Comparison of ENCODE assay signal across 29 cellular contexts in the genomic region with DNA sequence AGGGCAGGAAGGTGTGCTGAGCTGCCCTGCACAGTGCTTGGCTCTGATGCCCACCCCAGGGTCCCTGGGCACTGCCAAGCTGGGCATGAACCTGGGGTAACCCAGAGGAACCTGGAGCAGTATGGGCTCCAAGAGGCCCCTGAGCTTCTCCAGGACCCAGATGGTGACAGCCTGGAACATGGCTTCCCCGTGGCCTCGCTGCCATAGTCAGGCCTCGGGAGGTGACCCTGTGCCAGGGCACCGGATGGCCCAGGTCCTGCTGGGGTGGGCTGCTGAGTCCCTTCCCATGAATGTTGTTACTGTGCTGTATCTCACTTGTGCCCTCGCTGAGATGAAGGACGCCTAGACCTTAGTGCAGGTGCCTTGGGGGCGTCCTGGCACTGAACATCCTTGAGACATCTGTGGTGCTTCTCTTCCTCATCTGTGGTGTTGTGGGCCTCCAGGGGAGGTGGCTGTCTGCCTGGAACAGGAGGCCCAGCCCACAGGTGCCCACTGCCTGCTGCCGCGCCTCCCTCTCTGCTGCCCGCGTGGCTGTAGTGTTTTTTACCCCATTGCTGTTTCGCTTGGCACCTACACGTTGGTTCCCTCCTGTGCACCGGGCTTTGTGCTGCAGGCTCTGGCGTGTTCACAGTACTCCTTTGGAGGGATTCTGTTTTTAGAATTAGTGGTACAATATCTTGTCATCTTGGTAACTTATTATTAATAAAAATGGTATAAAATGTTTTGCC.
"Had no signal": no experiment of that assay in that cellular context is flagged by ENCODE, and none has a peak within 500 bp of the region (broad histone marks: within the 10 kb centered on the region; RNA-seq: fewer than 3 reads in every experiment).

No MANE protein-coding gene starts in this region.

- H3K27ac ChIP-seq: PC-9 had no signal

- FAIRE-seq: bronchial epithelial cell, RCC 7860, TTC549 had no signal

- H3K4me2 ChIP-seq: PC-9 had no signal

- H3K4me1 Mint-ChIP-seq: activated CD4-positive, alpha-beta T cell treated with anti-CD3 and anti-CD28 coated beads, Interleukin-2, amount 10 ng/mL, durations not matched to agents 7 days and 5 days; activated naive CD4-positive, alpha-beta T cell treated with anti-CD3 and anti-CD28 coated beads, Interleukin-2, amount 10 ng/mL, durations not matched to agents 7 days and 5 days; activated naive CD8-positive, alpha-beta T cell treated with anti-CD3 and anti-CD28 coated beads, Interleukin-2, amount 50 U/mL, for 24 hours had no signal

- DNase-seq: activated CD4-positive, alpha-beta memory T cell treated with anti-CD3 and anti-CD28 coated beads for 36 hours; activated CD4-positive, alpha-beta T cell treated with anti-CD3 and anti-CD28 coated beads, Interleukin-2, amount 10 ng/mL, durations not matched to agents 7 days and 5 days; activated naive CD4-positive, alpha-beta T cell treated with anti-CD3 and anti-CD28 coated beads, Interleukin-2, amount 10 ng/mL, durations not matched to agents 7 days and 5 days; activated naive CD8-positive, alpha-beta T cell treated with anti-CD3 and anti-CD28 coated beads, Interleukin-2, amount 50 U/mL, for 24 hours; activated T-cell treated with anti-CD3 and anti-CD28 coated beads, Interleukin-2, amount 50 U/mL, for 1 hour; anterior cingulate cortex; KG1; NCI-H1092 treated with DMSO at 0.1 percent for 48 hours; NCI-H1417; NCI-H146; NCI-H187; NCI-H2029 treated with DMSO at 0.1 percent for 48 hours; NCI-H2107; NCI-H2171; NCI-H510A; NCI-H526; NCI-H748 treated with DMSO at 0.1 percent for 48 hours; NK-92 treated with Interleukin-12 subunit alpha and Interleukin-12 subunit beta, amount 100 ng/mL, for 24 hours; PC-9; Right ventricle myocardium superior; SW 1271 had no signal

- H3K27me3 Mint-ChIP-seq: activated CD4-positive, alpha-beta memory T cell treated with anti-CD3 and anti-CD28 coated beads for 36 hours; activated CD4-positive, alpha-beta T cell treated with anti-CD3 and anti-CD28 coated beads, Interleukin-2, amount 10 ng/mL, durations not matched to agents 7 days and 5 days; activated naive CD4-positive, alpha-beta T cell treated with anti-CD3 and anti-CD28 coated beads, Interleukin-2, amount 10 ng/mL, durations not matched to agents 7 days and 5 days; activated naive CD8-positive, alpha-beta T cell; activated naive CD8-positive, alpha-beta T cell treated with anti-CD3 and anti-CD28 coated beads, Interleukin-2, amount 50 U/mL, for 24 hours; brain had no signal

- ATAC-seq: activated naive CD8-positive, alpha-beta T cell treated with anti-CD3 and anti-CD28 coated beads, Interleukin-2, amount 50 U/mL, for 24 hours had no signal

- H3K9me3 Mint-ChIP-seq: activated CD4-positive, alpha-beta memory T cell treated with anti-CD3 and anti-CD28 coated beads for 36 hours; activated naive CD4-positive, alpha-beta T cell treated with anti-CD3 and anti-CD28 coated beads, Interleukin-2, amount 10 ng/mL, durations not matched to agents 7 days and 5 days; activated naive CD8-positive, alpha-beta T cell treated with anti-CD3 and anti-CD28 coated beads, Interleukin-2, amount 50 U/mL, for 24 hours; activated T-helper 1 cell treated with anti-CD3 and anti-CD28 coated beads, Interleukin-12 subunit alpha, Interleukin-12 subunit beta, Interleukin-2, Interleukin-4 antibody, amounts not matched to agents 30 ng/mL and 10 ng/mL and 1 ng/mL, durations not matched to agents 14 hours and 24 hours and 36 hours; T-helper 1 cell treated with Interleukin-12 subunit alpha and Interleukin-12 subunit beta and Interleukin-4 antibody, amounts not matched to agents 30 μg/mL and 1 μg/mL, for 36 hours; T-helper 2 cell treated with Interferon-gamma antibody and Interleukin-4, amounts not matched to agents 5 μg/mL and 100 μg/mL, for 36 hours had no signal

- H3K4me3 Mint-ChIP-seq: activated CD4-positive, alpha-beta memory T cell treated with anti-CD3 and anti-CD28 coated beads for 36 hours; activated CD4-positive, alpha-beta T cell treated with anti-CD3 and anti-CD28 coated beads, Interleukin-2, amount 10 ng/mL, durations not matched to agents 7 days and 5 days; activated naive CD4-positive, alpha-beta T cell treated with anti-CD3 and anti-CD28 coated beads, Interleukin-2, amount 10 ng/mL, durations not matched to agents 7 days and 5 days; activated naive CD8-positive, alpha-beta T cell; activated naive CD8-positive, alpha-beta T cell treated with anti-CD3 and anti-CD28 coated beads, Interleukin-2, amount 50 U/mL, for 24 hours; activated T-helper 1 cell treated with anti-CD3 and anti-CD28 coated beads, Interleukin-12 subunit alpha, Interleukin-12 subunit beta, Interleukin-2, Interleukin-4 antibody, amounts not matched to agents 30 ng/mL and 10 ng/mL and 1 ng/mL, durations not matched to agents 14 hours and 24 hours and 36 hours; brain; T-helper 1 cell treated with Interleukin-12 subunit alpha and Interleukin-12 subunit beta and Interleukin-4 antibody, amounts not matched to agents 30 μg/mL and 1 μg/mL, for 36 hours; T-helper 2 cell treated with Interferon-gamma antibody and Interleukin-4, amounts not matched to agents 5 μg/mL and 100 μg/mL, for 36 hours had no signal

- H3K4me3 ChIP-seq: PC-9 had no signal

- H3K36me3 Mint-ChIP-seq: activated CD4-positive, alpha-beta memory T cell treated with anti-CD3 and anti-CD28 coated beads for 36 hours; activated naive CD4-positive, alpha-beta T cell treated with anti-CD3 and anti-CD28 coated beads, Interleukin-2, amount 10 ng/mL, durations not matched to agents 7 days and 5 days; activated naive CD8-positive, alpha-beta T cell had no signal

- H2AFZ ChIP-seq: PC-9 had no signal

- H3K27ac Mint-ChIP-seq: activated CD4-positive, alpha-beta memory T cell treated with anti-CD3 and anti-CD28 coated beads for 36 hours; activated CD4-positive, alpha-beta T cell treated with anti-CD3 and anti-CD28 coated beads, Interleukin-2, amount 10 ng/mL, durations not matched to agents 7 days and 5 days; activated naive CD4-positive, alpha-beta T cell treated with anti-CD3 and anti-CD28 coated beads, Interleukin-2, amount 10 ng/mL, durations not matched to agents 7 days and 5 days; activated naive CD8-positive, alpha-beta T cell; activated naive CD8-positive, alpha-beta T cell treated with anti-CD3 and anti-CD28 coated beads, Interleukin-2, amount 50 U/mL, for 24 hours; activated T-helper 1 cell treated with anti-CD3 and anti-CD28 coated beads, Interleukin-12 subunit alpha, Interleukin-12 subunit beta, Interleukin-2, Interleukin-4 antibody, amounts not matched to agents 30 ng/mL and 10 ng/mL and 1 ng/mL, durations not matched to agents 14 hours and 24 hours and 36 hours; T-helper 1 cell treated with Interleukin-12 subunit alpha and Interleukin-12 subunit beta and Interleukin-4 antibody, amounts not matched to agents 30 μg/mL and 1 μg/mL, for 36 hours; T-helper 2 cell treated with Interferon-gamma antibody and Interleukin-4, amounts not matched to agents 5 μg/mL and 100 μg/mL, for 36 hours had no signal
